ENCODE assay signal across 17 cellular contexts in the genomic region with DNA sequence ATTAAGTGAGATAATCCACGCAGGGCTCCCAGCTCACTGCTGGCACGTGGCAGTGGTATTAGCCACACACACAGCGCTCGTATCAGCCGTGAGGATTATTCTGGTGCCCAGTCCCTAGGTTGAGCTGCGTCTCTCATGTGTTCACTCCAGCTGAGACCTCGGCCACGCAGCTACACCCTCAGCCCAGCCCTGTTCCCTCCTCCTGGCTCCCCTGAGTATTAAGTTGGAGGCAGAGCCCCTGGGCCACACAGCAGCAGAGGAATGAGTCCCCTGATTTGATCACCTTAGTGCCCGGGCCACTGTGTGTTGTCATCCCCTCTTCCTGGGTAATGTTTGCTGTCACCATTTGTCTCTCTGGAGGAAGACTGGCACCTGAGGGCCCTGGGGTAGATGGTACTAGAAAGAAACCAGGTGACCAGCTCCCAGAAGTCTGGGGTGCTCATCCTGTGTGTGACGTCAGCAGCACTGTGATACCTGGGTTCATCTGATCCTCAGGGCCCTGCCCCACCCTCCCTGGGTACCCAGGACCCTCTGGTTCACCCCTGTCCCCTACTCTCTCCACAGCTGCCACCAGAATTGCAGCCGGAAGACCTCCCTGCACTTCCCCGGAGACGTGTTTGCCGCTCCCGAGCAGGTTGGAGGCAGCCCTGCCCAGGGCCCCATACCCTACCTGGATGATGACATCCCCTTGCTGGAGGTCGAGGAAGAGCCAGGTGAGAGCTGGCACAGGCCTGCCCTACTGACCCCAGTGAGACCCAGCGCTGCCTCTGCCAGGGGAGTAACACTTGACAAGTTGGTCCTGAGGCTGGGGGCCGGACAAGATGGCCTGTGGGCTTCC. TPM values are rescaled to one million over a fixed set of nuclear protein-coding genes. Genes with fewer than 3 reads are reported as not detected.
DNase-seq lines count a peak whose midpoint lies in the region; ATAC-seq and TF ChIP-seq lines count a peak whose summit lies in the region.
"Had no signal": no experiment of that assay in that cellular context is flagged by ENCODE, and none has a peak within 500 bp of the region (broad histone marks: within the 10 kb centered on the region; RNA-seq: fewer than 3 reads in every experiment).

No MANE protein-coding gene starts in this region.

- no peak overlapping the region for H3K4me2 ChIP-seq in neuronal stem cell (ENCODE audit: insufficient read depth, low read length, poor library complexity, severe bottlenecking)

- H3K23ac ChIP-seq in neuronal stem cell (ENCODE audit: low read depth, low read length, poor library complexity): no peak overlapping the region

- no peak overlapping the region for H3K4ac ChIP-seq in neuronal stem cell (ENCODE audit: low read length)

- no CpG with 5 or more reads among the region's 18 CpGs for WGBS in neuronal stem cell (ENCODE audit: extremely low coverage in 2 of 2, insufficient read length in 2 of 2, insufficient replicate concordance in 1 of 2), 2 donors

- H2BK5ac ChIP-seq in neuronal stem cell (ENCODE audit: low read length): no peak overlapping the region

- H3K4me3 Mint-ChIP-seq in activated naive CD8-positive, alpha-beta T cell treated with anti-CD3 and anti-CD28 coated beads, Interleukin-2, amount 10 ng/mL, durations not matched to agents 7 days and 5 days: no peak overlapping the region
- no peak overlapping the region for H3K4me3 Mint-ChIP-seq in activated naive CD8-positive, alpha-beta T cell treated with anti-CD3 and anti-CD28 coated beads for 36 hours

- no peaks in the 10 kb centered on the region for H3K4me1 Mint-ChIP-seq in activated naive CD8-positive, alpha-beta T cell treated with anti-CD3 and anti-CD28 coated beads, Interleukin-2, amount 10 ng/mL, durations not matched to agents 7 days and 5 days
- H3K4me1 Mint-ChIP-seq in activated naive CD8-positive, alpha-beta T cell treated with anti-CD3 and anti-CD28 coated beads for 36 hours: no peaks in the 10 kb centered on the region

- H3K79me1 ChIP-seq in neuronal stem cell (ENCODE audit: low read depth, low read length): peaks cover 3% of the 10 kb centered on the region

- H3K27me3 ChIP-seq in RWPE2 (ENCODE audit: insufficient read depth, poor library complexity, severe bottlenecking): no peaks in the 10 kb centered on the region
- no peaks in the 10 kb centered on the region for H3K27me3 ChIP-seq in neuronal stem cell (ENCODE audit: control insufficient read depth in 3 of 3, insufficient read depth in 3 of 3, low read depth in 1 of 3, low read length in 3 of 3)
- no peaks in the 10 kb centered on the region for H3K27me3 ChIP-seq in effector memory CD4-positive, alpha-beta T cell (replicated peaks; ENCODE audit: control insufficient read depth, insufficient read depth, low read length, poor library complexity, severe bottlenecking)
- H3K27me3 ChIP-seq: SJSA1 had no signal

- H4K8ac ChIP-seq in neuronal stem cell (ENCODE audit: low read depth, low read length): no peak overlapping the region

- H3K18ac ChIP-seq in neuronal stem cell (ENCODE audit: low read length): no peak overlapping the region

- H3K14ac ChIP-seq in neuronal stem cell (ENCODE audit: low read length): peak overlapping the region; percentile 31

- POLR2A ChIA-PET in activated naive CD8-positive, alpha-beta T cell treated with anti-CD3 and anti-CD28 coated beads, Interleukin-2, amount 10 ng/mL, durations not matched to agents 7 days and 5 days (lab: Charles Lee): no interaction called here

- H2AFZ ChIP-seq in neuronal stem cell (ENCODE audit: low read length): no peak overlapping the region

- no peak overlapping the region for H4K91ac ChIP-seq in neuronal stem cell (ENCODE audit: low read depth, low read length, poor library complexity)

- H3K27ac Mint-ChIP-seq in activated naive CD8-positive, alpha-beta T cell treated with anti-CD3 and anti-CD28 coated beads, Interleukin-2, amount 10 ng/mL, durations not matched to agents 7 days and 5 days: no peak overlapping the region
- H3K27ac Mint-ChIP-seq in activated naive CD8-positive, alpha-beta T cell treated with anti-CD3 and anti-CD28 coated beads for 36 hours: no peak overlapping the region

- DNase-seq in activated naive CD8-positive, alpha-beta T cell treated with anti-CD3 and anti-CD28 coated beads, Interleukin-2, amount 10 ng/mL, durations not matched to agents 7 days and 5 days: peak; percentile 10
- DNase-seq in activated naive CD8-positive, alpha-beta T cell treated with anti-CD3 and anti-CD28 coated beads for 36 hours: no peak
- DNase-seq in RWPE2 (ENCODE audit: low spot score) (peak; percentile 48), neuronal stem cell (ENCODE audit: low spot score) (no peak)
- DNase-seq in effector memory CD4-positive, alpha-beta T cell: no peak
- DNase-seq: DMS153, NCI-H1105 treated with DMSO at 0.1 percent for 48 hours, NCI-H187, NCI-H526 treated with DMSO at 0.1 percent for 48 hours, OCI-M1, RPMI8226 had no signal

- H3K27ac ChIP-seq in RWPE2 (ENCODE audit: poor library complexity, severe bottlenecking): no peak overlapping the region
- no peak overlapping the region for H3K27ac ChIP-seq in neuronal stem cell (replicated peaks; ENCODE audit: low read length)
- no peak overlapping the region for H3K27ac ChIP-seq in effector memory CD4-positive, alpha-beta T cell (ENCODE audit: insufficient read depth, low read length, poor library complexity, severe bottlenecking)
- H3K27ac ChIP-seq: HL-60, SJSA1 had no signal

- no peak overlapping the region for H2BK15ac ChIP-seq in neuronal stem cell (ENCODE audit: low read length)

- no peaks in the 10 kb centered on the region for H3K36me3 Mint-ChIP-seq in activated naive CD8-positive, alpha-beta T cell treated with anti-CD3 and anti-CD28 coated beads, Interleukin-2, amount 10 ng/mL, durations not matched to agents 7 days and 5 days
- no peaks in the 10 kb centered on the region for H3K36me3 Mint-ChIP-seq in activated naive CD8-positive, alpha-beta T cell treated with anti-CD3 and anti-CD28 coated beads for 36 hours

- H3K9me3 ChIP-seq in RWPE2 (ENCODE audit: severe bottlenecking): no peaks in the 10 kb centered on the region
- H3K9me3 ChIP-seq in neuronal stem cell (replicated peaks in 1 of 2; ENCODE audit: control insufficient read depth in 2 of 2, insufficient read depth in 1 of 2, low read depth in 1 of 2, low read length in 2 of 2): no peaks in the 10 kb centered on the region
- no peaks in the 10 kb centered on the region for H3K9me3 ChIP-seq in effector memory CD4-positive, alpha-beta T cell (ENCODE audit: control insufficient read depth, low read length)
- H3K9me3 ChIP-seq: HAP-1, SJSA1 had no signal

- no peak for ATAC-seq in activated naive CD8-positive, alpha-beta T cell treated with anti-CD3 and anti-CD28 coated beads, Interleukin-2, amount 10 ng/mL, durations not matched to agents 7 days and 5 days (ENCODE audit: low read depth)
- ATAC-seq in RWPE2 (ENCODE audit: low read depth) (no peak), HG02571 (IDR thresholded peaks at IDR 0.05; ENCODE audit: unreplicated experiment) (no peak), HG03039 (IDR thresholded peaks at IDR 0.05; ENCODE audit: unreplicated experiment) (no peak), GM21390 (IDR thresholded peaks at IDR 0.05; ENCODE audit: unreplicated experiment) (no peak)

- no peak overlapping the region for H2BK12ac ChIP-seq in neuronal stem cell (ENCODE audit: low read length)

- H3K4me3 ChIP-seq in RWPE2 (ENCODE audit: severe bottlenecking): no peak overlapping the region
- H3K4me3 ChIP-seq in neuronal stem cell (ENCODE audit: low read length in 2 of 2): no peak overlapping the region
- no peak overlapping the region for H3K4me3 ChIP-seq in effector memory CD4-positive, alpha-beta T cell (ENCODE audit: insufficient read depth, low read depth, low read length, poor library complexity, severe bottlenecking)
- H3K4me3 ChIP-seq: HAP-1, SJSA1 had no signal

- H3K4me1 ChIP-seq in RWPE2 (ENCODE audit: insufficient read depth, poor library complexity, severe bottlenecking): no peaks in the 10 kb centered on the region
- no peaks in the 10 kb centered on the region for H3K4me1 ChIP-seq in neuronal stem cell (ENCODE audit: control insufficient read depth in 2 of 2, insufficient read depth in 1 of 2, low read depth in 1 of 2, low read length in 2 of 2)
- no peaks in the 10 kb centered on the region for H3K4me1 ChIP-seq in effector memory CD4-positive, alpha-beta T cell (ENCODE audit: control insufficient read depth, insufficient read depth, low read length, poor library complexity, severe bottlenecking)
- H3K4me1 ChIP-seq: HAP-1, SJSA1 had no signal

- no peaks in the 10 kb centered on the region for H3K27me3 Mint-ChIP-seq in activated naive CD8-positive, alpha-beta T cell treated with anti-CD3 and anti-CD28 coated beads, Interleukin-2, amount 10 ng/mL, durations not matched to agents 7 days and 5 days
- H3K27me3 Mint-ChIP-seq in activated naive CD8-positive, alpha-beta T cell treated with anti-CD3 and anti-CD28 coated beads for 36 hours: no peaks in the 10 kb centered on the region

- TF ChIP-seq CTCF in RWPE2 (IDR thresholded peaks at IDR 0.05; ENCODE audit: poor library complexity, severe bottlenecking): no peak

- H3K9ac ChIP-seq in neuronal stem cell (ENCODE audit: low read depth, low read length, poor library complexity): peak overlapping the region; percentile 32

- H2AK5ac ChIP-seq in neuronal stem cell (ENCODE audit: low read depth, low read length): peak overlapping the region; percentile 13

- no peaks in the 10 kb centered on the region for H3K36me3 ChIP-seq in RWPE2 (ENCODE audit: low read depth)
- H3K36me3 ChIP-seq in neuronal stem cell (replicated peaks in 1 of 2; ENCODE audit: control insufficient read depth in 2 of 2, insufficient read depth in 2 of 2, low read length in 2 of 2): peaks cover 0 to 5% of the 10 kb centered on the region in 2 donors
- H3K36me3 ChIP-seq in effector memory CD4-positive, alpha-beta T cell (ENCODE audit: control insufficient read depth, insufficient read depth, low read length): no peaks in the 10 kb centered on the region
- H3K36me3 ChIP-seq: HAP-1, SJSA1 had no signal

- no peaks in the 10 kb centered on the region for H3K9me3 Mint-ChIP-seq in activated naive CD8-positive, alpha-beta T cell treated with anti-CD3 and anti-CD28 coated beads, Interleukin-2, amount 10 ng/mL, durations not matched to agents 7 days and 5 days
- H3K9me3 Mint-ChIP-seq in activated naive CD8-positive, alpha-beta T cell treated with anti-CD3 and anti-CD28 coated beads for 36 hours: no peaks in the 10 kb centered on the region

- no peak overlapping the region for H2BK120ac ChIP-seq in neuronal stem cell (ENCODE audit: low read depth, low read length)

RNA-seq across cellular contexts. Expression of a gene that starts 40.1 kb away (rescaled TPM):
- under 1 TPM; 0.44 to 0.60 TPM for total RNA-seq in activated naive CD8-positive, alpha-beta T cell treated with anti-CD3 and anti-CD28 coated beads, Interleukin-2, amount 10 ng/mL, durations not matched to agents 7 days and 5 days
- total RNA-seq in activated naive CD8-positive, alpha-beta T cell treated with anti-CD3 and anti-CD28 coated beads for 36 hours: under 1 TPM; 0.20 to 0.58 TPM
- 1.1 TPM for polyA plus RNA-seq in neuronal stem cell (2013, experiment 1 of 2)
- polyA plus RNA-seq in neuronal stem cell (2013, experiment 2 of 2): 1.3 TPM
- total RNA-seq: SJSA1 had no signal

Comparison
In these comparisons a context has a peak if more than half of its experiments do, and no peak if none do; other contexts are left out.
1. DNase-seq: peak in activated naive CD8-positive, alpha-beta T cell treated with anti-CD3 and anti-CD28 coated beads, Interleukin-2, amount 10 ng/mL, durations not matched to agents 7 days and 5 days (single experiment) and RWPE2 (single experiment); none in activated naive CD8-positive, alpha-beta T cell treated with anti-CD3 and anti-CD28 coated beads for 36 hours (single experiment), neuronal stem cell (single experiment) and effector memory CD4-positive, alpha-beta T cell (0 of 3).